Comparison of ENCODE assay signal across 8 cellular contexts in genomic region chr19:17539288-17540117, GRCh38. TPM values are rescaled to one million over a fixed set of nuclear protein-coding genes. Genes with fewer than 3 reads are reported as not detected.
DNase-seq lines count a peak whose midpoint lies in the region; ATAC-seq and TF ChIP-seq lines count a peak whose summit lies in the region.

No MANE protein-coding gene starts in this region.

- intact Hi-C loops in activated T-helper 2 cell treated with anti-CD3 and anti-CD28 coated beads, Interferon-gamma antibody, Interleukin-2, Interleukin-4, amounts not matched to agents 10 μg/mL and 5 μg/mL and 100 μg/mL, durations not matched to agents 14 hours and 24 hours and 36 hours (cut with micrococcal nuclease), result loop anchor here (1.0 kb wide), 2 partner anchors 16 to 28 kb away; partner anchors contain the start of genes COLGALT1 and PGLS
- intact Hi-C loops in natural killer cell (cut with micrococcal nuclease), result loop anchor here (1.0 to 2.0 kb wide), 3 partner anchors 15 to 27 kb away; partner anchors contain the start of gene COLGALT1

- ATAC-seq in GM21381 (IDR thresholded peaks at IDR 0.05; ENCODE audit: unreplicated experiment), result peak; percentile 67
- peak; percentile 95 to 100 (median 97) for ATAC-seq in natural killer cell
- peak; percentile 91 for ATAC-seq in stimulated activated effector memory CD8-positive, alpha-beta T cell treated with anti-CD3 and anti-CD28 coated beads, Interleukin-12 subunit alpha, Interleukin-12 subunit beta, amount 100 ng/mL, for 72 hours

- peak overlapping the region; percentile 79 for H3K4me3 Mint-ChIP-seq in activated T-helper 2 cell treated with anti-CD3 and anti-CD28 coated beads, Interferon-gamma antibody, Interleukin-2, Interleukin-4, amounts not matched to agents 10 μg/mL and 5 μg/mL and 100 μg/mL, durations not matched to agents 14 hours and 24 hours and 36 hours (ENCODE audit: low read depth)
- H3K4me3 Mint-ChIP-seq in natural killer cell, result peak overlapping the region; percentile 89
- H3K4me3 Mint-ChIP-seq in stimulated activated effector memory CD8-positive, alpha-beta T cell treated with anti-CD3 and anti-CD28 coated beads, Interleukin-12 subunit alpha, Interleukin-12 subunit beta, amount 100 ng/mL, for 72 hours, result peak overlapping the region; percentile 83

- TF ChIP-seq CTCF in AG09319 (IDR thresholded peaks at IDR 0.05; ENCODE audit: low read depth, low read length), result peak; percentile 45
- peak; percentile 72 for TF ChIP-seq CTCF in RWPE1 (conservative IDR thresholded peaks at IDR 0.05; ENCODE audit: low read depth)
- TF ChIP-seq CTCF in fibroblast of pulmonary artery (IDR thresholded peaks at IDR 0.05; ENCODE audit: low read length, missing control alignments), result peak; percentile 31
- no peak for TF ChIP-seq CTCF in natural killer cell (IDR thresholded peaks at IDR 0.05)

- POLR2A ChIA-PET in RWPE1 (lab: Yijun Ruan, JAX; ENCODE audit: low non-redundant PET), result no interaction called here

- CTCF ChIA-PET in RWPE1 (lab: Yijun Ruan, JAX), result interaction anchor here (0.6 to 1.6 kb wide), 3 partner anchors 22 to 227 kb away, joined by 3 to 8 read pairs (median 8); no protein-coding TSS in a partner anchor

- H3K36me3 Mint-ChIP-seq in activated T-helper 2 cell treated with anti-CD3 and anti-CD28 coated beads, Interferon-gamma antibody, Interleukin-2, Interleukin-4, amounts not matched to agents 10 μg/mL and 5 μg/mL and 100 μg/mL, durations not matched to agents 14 hours and 24 hours and 36 hours (ENCODE audit: low read depth), result no peaks in the 10 kb centered on the region
- H3K36me3 Mint-ChIP-seq in natural killer cell, result no peaks in the 10 kb centered on the region
- peaks cover 8% of the 10 kb centered on the region for H3K36me3 Mint-ChIP-seq in stimulated activated effector memory CD8-positive, alpha-beta T cell treated with anti-CD3 and anti-CD28 coated beads, Interleukin-12 subunit alpha, Interleukin-12 subunit beta, amount 100 ng/mL, for 72 hours

- H3K27me3 Mint-ChIP-seq in activated T-helper 2 cell treated with anti-CD3 and anti-CD28 coated beads, Interferon-gamma antibody, Interleukin-2, Interleukin-4, amounts not matched to agents 10 μg/mL and 5 μg/mL and 100 μg/mL, durations not matched to agents 14 hours and 24 hours and 36 hours (ENCODE audit: low read depth), result peaks cover 10% of the 10 kb centered on the region
- H3K27me3 Mint-ChIP-seq in natural killer cell (ENCODE audit: low read depth in 2 of 2), result no peaks in the 10 kb centered on the region

- H3K27ac ChIP-seq in RWPE1, result peak overlapping the region; percentile 35; the same call in 1 of the 2 replicates

- peak overlapping the region; percentile 2 for H3K27ac Mint-ChIP-seq in activated T-helper 2 cell treated with anti-CD3 and anti-CD28 coated beads, Interferon-gamma antibody, Interleukin-2, Interleukin-4, amounts not matched to agents 10 μg/mL and 5 μg/mL and 100 μg/mL, durations not matched to agents 14 hours and 24 hours and 36 hours
- H3K27ac Mint-ChIP-seq in natural killer cell, result peak overlapping the region; percentile 67 to 86
- peak overlapping the region; percentile 50 for H3K27ac Mint-ChIP-seq in stimulated activated effector memory CD8-positive, alpha-beta T cell treated with anti-CD3 and anti-CD28 coated beads, Interleukin-12 subunit alpha, Interleukin-12 subunit beta, amount 100 ng/mL, for 72 hours

- DNase-seq in AG09319 (ENCODE audit: extremely low read depth, low read depth) (peak; percentile 82), M059J (ENCODE audit: low read depth) (peak; percentile 90), RWPE1 (ENCODE audit: low spot score) (peak; percentile 98), fibroblast of pulmonary artery (ENCODE audit: low read depth) (peak; percentile 97), natural killer cell (peak; percentile 98)
- DNase-seq in activated T-helper 2 cell treated with anti-CD3 and anti-CD28 coated beads, Interferon-gamma antibody, Interleukin-2, Interleukin-4, amounts not matched to agents 10 μg/mL and 5 μg/mL and 100 μg/mL, durations not matched to agents 14 hours and 24 hours and 36 hours (ENCODE audit: low spot score), result peak; percentile 96
- peak; percentile 91 to 98 for DNase-seq in stimulated activated effector memory CD8-positive, alpha-beta T cell treated with anti-CD3 and anti-CD28 coated beads, Interleukin-12 subunit alpha, Interleukin-12 subunit beta, amount 100 ng/mL, for 72 hours (ENCODE audit: low spot score in 2 of 2)

- H3K9me3 Mint-ChIP-seq in activated T-helper 2 cell treated with anti-CD3 and anti-CD28 coated beads, Interferon-gamma antibody, Interleukin-2, Interleukin-4, amounts not matched to agents 10 μg/mL and 5 μg/mL and 100 μg/mL, durations not matched to agents 14 hours and 24 hours and 36 hours, result no peaks in the 10 kb centered on the region
- no peaks in the 10 kb centered on the region for H3K9me3 Mint-ChIP-seq in natural killer cell
- H3K9me3 Mint-ChIP-seq in stimulated activated effector memory CD8-positive, alpha-beta T cell treated with anti-CD3 and anti-CD28 coated beads, Interleukin-12 subunit alpha, Interleukin-12 subunit beta, amount 100 ng/mL, for 72 hours, result no peaks in the 10 kb centered on the region

- H3K4me3 ChIP-seq in fibroblast of pulmonary artery (replicated peaks; ENCODE audit: low read depth, low read length), result peak overlapping the region; percentile 50

- H3K4me1 Mint-ChIP-seq in activated T-helper 2 cell treated with anti-CD3 and anti-CD28 coated beads, Interferon-gamma antibody, Interleukin-2, Interleukin-4, amounts not matched to agents 10 μg/mL and 5 μg/mL and 100 μg/mL, durations not matched to agents 14 hours and 24 hours and 36 hours (ENCODE audit: low read depth), result peaks cover 7% of the 10 kb centered on the region
- H3K4me1 Mint-ChIP-seq in natural killer cell, result peaks cover 15 to 25% of the 10 kb centered on the region in 2 donors
- H3K4me1 Mint-ChIP-seq in stimulated activated effector memory CD8-positive, alpha-beta T cell treated with anti-CD3 and anti-CD28 coated beads, Interleukin-12 subunit alpha, Interleukin-12 subunit beta, amount 100 ng/mL, for 72 hours, result peaks cover 27% of the 10 kb centered on the region

RNA-seq across cellular contexts. Expression of gene COLGALT1, which starts 15.9 kb away (rescaled TPM):
- 104 and 150 TPM in 2 replicates for total RNA-seq in M059J (2014; rRNA removed; shearing (Covaris generic))
- total RNA-seq in activated T-helper 2 cell treated with anti-CD3 and anti-CD28 coated beads, Interferon-gamma antibody, Interleukin-2, Interleukin-4, amounts not matched to agents 10 μg/mL and 5 μg/mL and 100 μg/mL, durations not matched to agents 14 hours and 24 hours and 36 hours, result 77.0 and 84.3 TPM in 2 replicates
- 10 to 100 TPM; 39.0 to 55.4 (median 43.7) TPM for total RNA-seq in natural killer cell

RNA-seq across cellular contexts. Expression of gene PGLS, which starts 28.1 kb away (rescaled TPM):
- total RNA-seq in M059J (2014; rRNA removed; shearing (Covaris generic)), result 53.3 and 66.8 TPM in 2 replicates
- total RNA-seq in activated T-helper 2 cell treated with anti-CD3 and anti-CD28 coated beads, Interferon-gamma antibody, Interleukin-2, Interleukin-4, amounts not matched to agents 10 μg/mL and 5 μg/mL and 100 μg/mL, durations not matched to agents 14 hours and 24 hours and 36 hours, result 81.4 and 85.7 TPM in 2 replicates
- total RNA-seq in natural killer cell, result 10 to 100 TPM; 52.9 to 58.1 (median 57.8) TPM

Comparison
In these comparisons a context has a peak if more than half of its experiments do, and no peak if none do; other contexts are left out.
1. Peak in every context shown above with its lines: DNase-seq, ATAC-seq, H3K4me3 ChIP-seq and H3K27ac ChIP-seq.
2. H3K27ac Mint-ChIP-seq: peak in every context shown above with its lines; median percentile 76 in natural killer cell; 50 in stimulated activated effector memory CD8-positive, alpha-beta T cell treated with anti-CD3 and anti-CD28 coated beads, Interleukin-12 subunit alpha, Interleukin-12 subunit beta, amount 100 ng/mL, for 72 hours; 2 in activated T-helper 2 cell treated with anti-CD3 and anti-CD28 coated beads, Interferon-gamma antibody, Interleukin-2, Interleukin-4, amounts not matched to agents 10 μg/mL and 5 μg/mL and 100 μg/mL, durations not matched to agents 14 hours and 24 hours and 36 hours.